In genomic region chr10:92692697-92693533, GRCh38 we compare ENCODE assay signal across 1 cellular context.
A peak's percentile ranks its signal among the peaks of the same experiment; 100 is the strongest.
TF ChIP-seq lines count a peak whose summit lies in the region.

No MANE protein-coding gene starts in this region.

TF ChIP-seq in HepG2, 621 proteins besides CTCF, POLR2A, EP300 and RAD21 (continued from another document and continues in another):
- TF ChIP-seq, protein P1, sequence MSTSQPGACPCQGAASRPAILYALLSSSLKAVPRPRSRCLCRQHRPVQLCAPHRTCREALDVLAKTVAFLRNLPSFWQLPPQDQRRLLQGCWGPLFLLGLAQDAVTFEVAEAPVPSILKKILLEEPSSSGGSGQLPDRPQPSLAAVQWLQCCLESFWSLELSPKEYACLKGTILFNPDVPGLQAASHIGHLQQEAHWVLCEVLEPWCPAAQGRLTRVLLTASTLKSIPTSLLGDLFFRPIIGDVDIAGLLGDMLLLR (CRISPR knock-in tag; IDR thresholded peaks at IDR 0.05): no peak
- TF ChIP-seq ZFP82 (CRISPR knock-in tag; IDR thresholded peaks at IDR 0.05; ENCODE audit: borderline replicate concordance): no peak
- no peak for TF ChIP-seq ZBTB7A (CRISPR knock-in tag; IDR thresholded peaks at IDR 0.05)
- no peak for TF ChIP-seq ZNF777 (CRISPR knock-in tag; IDR thresholded peaks at IDR 0.05)
- no peak for TF ChIP-seq ZNF720 (CRISPR knock-in tag; IDR thresholded peaks at IDR 0.05)
- TF ChIP-seq SP2 (CRISPR knock-in tag; IDR thresholded peaks at IDR 0.05): no peak
- TF ChIP-seq, protein P2, sequence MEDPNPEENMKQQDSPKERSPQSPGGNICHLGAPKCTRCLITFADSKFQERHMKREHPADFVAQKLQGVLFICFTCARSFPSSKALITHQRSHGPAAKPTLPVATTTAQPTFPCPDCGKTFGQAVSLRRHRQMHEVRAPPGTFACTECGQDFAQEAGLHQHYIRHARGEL (CRISPR knock-in tag; IDR thresholded peaks at IDR 0.05): no peak
- no peak for TF ChIP-seq HOXA3 (CRISPR knock-in tag; IDR thresholded peaks at IDR 0.05)
- peak; percentile 39; the same call in 1 of the 2 replicates for TF ChIP-seq ARID5B (CRISPR knock-in tag; IDR thresholded peaks at IDR 0.05)
- TF ChIP-seq, protein P3, sequence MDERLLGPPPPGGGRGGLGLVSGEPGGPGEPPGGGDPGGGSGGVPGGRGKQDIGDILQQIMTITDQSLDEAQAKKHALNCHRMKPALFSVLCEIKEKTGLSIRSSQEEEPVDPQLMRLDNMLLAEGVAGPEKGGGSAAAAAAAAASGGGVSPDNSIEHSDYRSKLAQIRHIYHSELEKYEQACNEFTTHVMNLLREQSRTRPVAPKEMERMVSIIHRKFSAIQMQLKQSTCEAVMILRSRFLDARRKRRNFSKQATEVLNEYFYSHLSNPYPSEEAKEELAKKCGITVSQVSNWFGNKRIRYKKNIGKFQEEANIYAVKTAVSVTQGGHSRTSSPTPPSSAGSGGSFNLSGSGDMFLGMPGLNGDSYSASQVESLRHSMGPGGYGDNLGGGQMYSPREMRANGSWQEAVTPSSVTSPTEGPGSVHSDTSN (CRISPR knock-in tag; IDR thresholded peaks at IDR 0.05): no peak
- TF ChIP-seq SOX5 (CRISPR knock-in tag; IDR thresholded peaks at IDR 0.05; ENCODE audit: borderline replicate concordance): peak; percentile 22; the same call in 1 of the 2 replicates
- TF ChIP-seq TCF7L2 (IDR thresholded peaks at IDR 0.05; ENCODE audit: low read depth, low read length): peak; percentile 48; the same call in 1 of the 2 replicates
- no peak for TF ChIP-seq ZNF552 (CRISPR knock-in tag; IDR thresholded peaks at IDR 0.05; ENCODE audit: borderline replicate concordance)
- TF ChIP-seq CEBPG (CRISPR knock-in tag; IDR thresholded peaks at IDR 0.05): peak; percentile 73
- no peak for TF ChIP-seq SMAD1 (CRISPR knock-in tag; IDR thresholded peaks at IDR 0.05; ENCODE audit: borderline replicate concordance, low read depth)
- 0 out of 2 replicates have a peak, but pooled peaks have one; percentile 4 for TF ChIP-seq HDAC1 (CRISPR knock-in tag; IDR thresholded peaks at IDR 0.05)
- TF ChIP-seq ZNF12 (CRISPR knock-in tag; IDR thresholded peaks at IDR 0.05): no peak
- TF ChIP-seq DR1 (CRISPR knock-in tag; IDR thresholded peaks at IDR 0.05): no peak
- TF ChIP-seq SOX13 (IDR thresholded peaks at IDR 0.05): no peak
- peak in 1 of 2 experiments; percentile 59; a peak in 2 of 4 replicates for TF ChIP-seq SOX13 (CRISPR knock-in tag; conservative IDR thresholded peaks at IDR 0.05 in 1 of 2, IDR thresholded peaks at IDR 0.05 in 1 of 2)
- peak; percentile 16; the same call in 1 of the 2 replicates for TF ChIP-seq BCL6 (CRISPR knock-in tag; IDR thresholded peaks at IDR 0.05)
- TF ChIP-seq, protein P4, sequence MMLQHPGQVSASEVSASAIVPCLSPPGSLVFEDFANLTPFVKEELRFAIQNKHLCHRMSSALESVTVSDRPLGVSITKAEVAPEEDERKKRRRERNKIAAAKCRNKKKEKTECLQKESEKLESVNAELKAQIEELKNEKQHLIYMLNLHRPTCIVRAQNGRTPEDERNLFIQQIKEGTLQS (CRISPR knock-in tag; IDR thresholded peaks at IDR 0.05): no peak
- TF ChIP-seq DRAP1 (CRISPR knock-in tag; IDR thresholded peaks at IDR 0.05): no peak
- TF ChIP-seq PAF1 (CRISPR knock-in tag; IDR thresholded peaks at IDR 0.05): no peak
- TF ChIP-seq STAT5B (CRISPR knock-in tag; IDR thresholded peaks at IDR 0.05): no peak
- TF ChIP-seq ZNF891 (CRISPR knock-in tag; IDR thresholded peaks at IDR 0.05): no peak
- TF ChIP-seq JUND (CRISPR knock-in tag; IDR thresholded peaks at IDR 0.05): no peak
- TF ChIP-seq ZSCAN21 (CRISPR knock-in tag; IDR thresholded peaks at IDR 0.05; ENCODE audit: borderline replicate concordance): no peak
- TF ChIP-seq REPIN1 (CRISPR knock-in tag; IDR thresholded peaks at IDR 0.05; ENCODE audit: borderline replicate concordance, low read depth): no peak
- TF ChIP-seq CEBPB (IDR thresholded peaks at IDR 0.05; ENCODE audit: borderline replicate concordance, low read depth, low read length): peak; percentile 80
- TF ChIP-seq MLLT10 (CRISPR knock-in tag; IDR thresholded peaks at IDR 0.05): no peak
- TF ChIP-seq ZNF724P (CRISPR knock-in tag; IDR thresholded peaks at IDR 0.05; ENCODE audit: borderline replicate concordance): no peak
- peak; percentile 49; the same call in 1 of the 2 replicates for TF ChIP-seq NCOA2 (CRISPR knock-in tag; IDR thresholded peaks at IDR 0.05)
- TF ChIP-seq ZNF143 (CRISPR knock-in tag; IDR thresholded peaks at IDR 0.05): no peak
- no peak for TF ChIP-seq ZNF253 (CRISPR knock-in tag; IDR thresholded peaks at IDR 0.05; ENCODE audit: borderline replicate concordance)
- TF ChIP-seq MTF1 (CRISPR knock-in tag; IDR thresholded peaks at IDR 0.05): no peak
- peak; percentile 62 for TF ChIP-seq NR2F6 (IDR thresholded peaks at IDR 0.05)
- no peak for TF ChIP-seq NR2F6 (CRISPR knock-in tag; IDR thresholded peaks at IDR 0.05)
- no peak for TF ChIP-seq NCOR1 (IDR thresholded peaks at IDR 0.05; ENCODE audit: borderline replicate concordance, low read length)
- TF ChIP-seq PLSCR1 (CRISPR knock-in tag; IDR thresholded peaks at IDR 0.05; ENCODE audit: borderline replicate concordance): no peak
- no peak for TF ChIP-seq SNAPC5 (CRISPR knock-in tag; IDR thresholded peaks at IDR 0.05; ENCODE audit: borderline replicate concordance)
- TF ChIP-seq, protein P5, sequence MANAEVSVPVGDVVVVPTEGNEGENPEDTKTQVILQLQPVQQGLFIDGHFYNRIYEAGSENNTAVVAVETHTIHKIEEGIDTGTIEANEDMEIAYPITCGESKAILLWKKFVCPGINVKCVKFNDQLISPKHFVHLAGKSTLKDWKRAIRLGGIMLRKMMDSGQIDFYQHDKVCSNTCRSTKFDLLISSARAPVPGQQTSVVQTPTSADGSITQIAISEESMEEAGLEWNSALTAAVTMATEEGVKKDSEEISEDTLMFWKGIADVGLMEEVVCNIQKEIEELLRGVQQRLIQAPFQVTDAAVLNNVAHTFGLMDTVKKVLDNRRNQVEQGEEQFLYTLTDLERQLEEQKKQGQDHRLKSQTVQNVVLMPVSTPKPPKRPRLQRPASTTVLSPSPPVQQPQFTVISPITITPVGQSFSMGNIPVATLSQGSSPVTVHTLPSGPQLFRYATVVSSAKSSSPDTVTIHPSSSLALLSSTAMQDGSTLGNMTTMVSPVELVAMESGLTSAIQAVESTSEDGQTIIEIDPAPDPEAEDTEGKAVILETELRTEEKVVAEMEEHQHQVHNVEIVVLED (CRISPR knock-in tag; IDR thresholded peaks at IDR 0.05; ENCODE audit: borderline replicate concordance): no peak
- TF ChIP-seq E2F2 (CRISPR knock-in tag; IDR thresholded peaks at IDR 0.05; ENCODE audit: borderline replicate concordance): no peak
- no peak for TF ChIP-seq FOXO1 (CRISPR knock-in tag; IDR thresholded peaks at IDR 0.05)
- TF ChIP-seq MAFF (IDR thresholded peaks at IDR 0.05; ENCODE audit: low read depth, low read length): no peak
- TF ChIP-seq, protein P6, sequence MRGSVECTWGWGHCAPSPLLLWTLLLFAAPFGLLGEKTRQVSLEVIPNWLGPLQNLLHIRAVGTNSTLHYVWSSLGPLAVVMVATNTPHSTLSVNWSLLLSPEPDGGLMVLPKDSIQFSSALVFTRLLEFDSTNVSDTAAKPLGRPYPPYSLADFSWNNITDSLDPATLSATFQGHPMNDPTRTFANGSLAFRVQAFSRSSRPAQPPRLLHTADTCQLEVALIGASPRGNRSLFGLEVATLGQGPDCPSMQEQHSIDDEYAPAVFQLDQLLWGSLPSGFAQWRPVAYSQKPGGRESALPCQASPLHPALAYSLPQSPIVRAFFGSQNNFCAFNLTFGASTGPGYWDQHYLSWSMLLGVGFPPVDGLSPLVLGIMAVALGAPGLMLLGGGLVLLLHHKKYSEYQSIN (CRISPR knock-in tag; IDR thresholded peaks at IDR 0.05; ENCODE audit: borderline replicate concordance): no peak
- TF ChIP-seq, protein P7, sequence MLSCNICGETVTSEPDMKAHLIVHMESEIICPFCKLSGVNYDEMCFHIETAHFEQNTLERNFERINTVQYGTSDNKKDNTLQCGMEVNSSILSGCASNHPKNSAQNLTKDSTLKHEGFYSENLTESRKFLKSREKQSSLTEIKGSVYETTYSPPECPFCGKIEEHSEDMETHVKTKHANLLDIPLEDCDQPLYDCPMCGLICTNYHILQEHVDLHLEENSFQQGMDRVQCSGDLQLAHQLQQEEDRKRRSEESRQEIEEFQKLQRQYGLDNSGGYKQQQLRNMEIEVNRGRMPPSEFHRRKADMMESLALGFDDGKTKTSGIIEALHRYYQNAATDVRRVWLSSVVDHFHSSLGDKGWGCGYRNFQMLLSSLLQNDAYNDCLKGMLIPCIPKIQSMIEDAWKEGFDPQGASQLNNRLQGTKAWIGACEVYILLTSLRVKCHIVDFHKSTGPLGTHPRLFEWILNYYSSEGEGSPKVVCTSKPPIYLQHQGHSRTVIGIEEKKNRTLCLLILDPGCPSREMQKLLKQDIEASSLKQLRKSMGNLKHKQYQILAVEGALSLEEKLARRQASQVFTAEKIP (CRISPR knock-in tag; IDR thresholded peaks at IDR 0.05; ENCODE audit: borderline replicate concordance): no peak
- no peak for TF ChIP-seq ZNF691 (CRISPR knock-in tag; IDR thresholded peaks at IDR 0.05; ENCODE audit: borderline replicate concordance, low read depth)
- no peak for TF ChIP-seq ZFP36 (IDR thresholded peaks at IDR 0.05; ENCODE audit: borderline replicate concordance, low read depth, low read length, partially characterized antibody)
- no peak for TF ChIP-seq ZNF670 (CRISPR knock-in tag; IDR thresholded peaks at IDR 0.05; ENCODE audit: borderline replicate concordance)
- TF ChIP-seq PAX8 (CRISPR knock-in tag; IDR thresholded peaks at IDR 0.05; ENCODE audit: borderline replicate concordance): no peak
- no peak for TF ChIP-seq CREB3 (CRISPR knock-in tag; IDR thresholded peaks at IDR 0.05)
